ENCODE assay signal across 8 cellular contexts in the genomic region with DNA sequence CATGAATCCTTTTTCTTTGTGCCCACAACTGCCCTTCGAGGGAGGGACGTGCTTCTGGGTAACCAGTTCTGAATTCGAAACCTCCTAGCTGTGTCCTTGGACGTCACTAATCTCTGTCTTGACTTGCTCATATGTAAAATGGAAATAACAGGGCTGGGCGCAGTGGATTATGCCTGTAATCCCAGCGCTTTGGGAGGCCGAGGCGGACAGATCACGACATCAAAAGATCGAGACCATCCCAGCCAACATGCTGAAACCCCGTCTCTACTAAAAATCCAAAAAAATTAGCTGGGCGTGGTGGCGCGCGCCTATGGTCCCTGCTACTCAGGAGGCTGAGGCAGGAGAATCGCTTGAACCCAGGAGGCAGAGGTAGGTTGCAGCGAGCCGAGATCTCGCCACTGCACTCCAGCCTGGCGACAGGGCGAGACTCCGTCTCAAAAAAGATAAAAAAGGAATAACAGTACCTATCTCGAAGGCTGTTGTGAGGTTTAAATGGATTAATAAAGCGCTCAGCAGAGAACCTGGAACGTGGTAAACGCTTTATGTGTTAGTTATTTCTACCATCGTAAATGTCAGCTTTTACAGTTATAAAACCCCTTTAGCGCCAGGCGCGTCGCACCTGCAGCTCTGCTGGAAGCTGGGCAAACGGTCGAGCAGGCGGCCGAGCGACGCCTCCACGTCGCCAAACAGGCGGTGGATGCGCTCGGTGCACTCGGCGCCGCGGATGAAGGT. TPM values are rescaled to one million over a fixed set of nuclear protein-coding genes. Genes with fewer than 3 reads are reported as not detected.
DNase-seq lines count a peak whose midpoint lies in the region; ATAC-seq and TF ChIP-seq lines count a peak whose summit lies in the region.

No MANE protein-coding gene starts in this region.

- H3K4me2 ChIP-seq in Karpas-422 (ENCODE audit: low read depth, low read length, poor library complexity, severe bottlenecking) = peak overlapping the region; percentile 79

- intact Hi-C loops in natural killer cell (cut with micrococcal nuclease) = loop anchor here (1.0 to 5.0 kb wide), 3 partner anchors 27 to 86 kb away; partner anchors contain the start of genes CYB5B, TERF2 and VPS4A

- H3K27ac Mint-ChIP-seq in natural killer cell = peak overlapping the region; percentile 94 to 99

- H4K20me1 ChIP-seq in Karpas-422 (ENCODE audit: insufficient read depth, low read depth, low read length) = no peaks in the 10 kb centered on the region

- no peaks in the 10 kb centered on the region for H3K9me2 ChIP-seq in Karpas-422 (replicated peaks; ENCODE audit: insufficient read depth, low read length)

- CTCF ChIA-PET in AG04449 (lab: Yijun Ruan, JAX) = interaction anchor here (0.7 to 1.8 kb wide), 7 partner anchors 9 to 416 kb away, joined by 3 to 9 read pairs (median 4); partner anchors contain the start of genes NOB1 and PDF

- peak overlapping the region; percentile 100 for H3K4me3 Mint-ChIP-seq in natural killer cell

- H3K79me2 ChIP-seq in Karpas-422 (ENCODE audit: low read length) = peaks cover 70% of the 10 kb centered on the region

- peak overlapping the region; percentile 97 for H3K4me3 ChIP-seq in AG04449 (ENCODE audit: low read depth, low read length)
- peak overlapping the region; percentile 94 for H3K4me3 ChIP-seq in Karpas-422 (ENCODE audit: low read length)
- H3K4me3 ChIP-seq in duodenal mucosa (ENCODE audit: low read depth in 1 of 2, low read length in 2 of 2) = peak overlapping the region; percentile 95 to 98

- H3K27me3 Mint-ChIP-seq in natural killer cell (ENCODE audit: low read depth in 2 of 2) = no peaks in the 10 kb centered on the region

- peak overlapping the region; percentile 46; the same call in 1 of the 2 replicates for H2AFZ ChIP-seq in Karpas-422 (ENCODE audit: low read length)

- H3K27ac ChIP-seq in Karpas-422 (ENCODE audit: low read length) (peak overlapping the region; percentile 48), duodenal mucosa (ENCODE audit: low read depth, low read length) (peak overlapping the region; percentile 84)

- H3K9ac ChIP-seq in Karpas-422 (ENCODE audit: low read length) (peak overlapping the region; percentile 91), duodenal mucosa (ENCODE audit: low read depth in 1 of 2, low read length in 2 of 2) (peak overlapping the region; percentile 76 to 86)

- H3K9me3 Mint-ChIP-seq in natural killer cell = no peaks in the 10 kb centered on the region

- H3K4me1 Mint-ChIP-seq in natural killer cell = peaks cover 36 to 38% of the 10 kb centered on the region in 2 donors

- TF ChIP-seq CTCF in AG04449 (IDR thresholded peaks at IDR 0.05; ENCODE audit: insufficient read depth, low read length, missing control alignments) (no peak), natural killer cell (IDR thresholded peaks at IDR 0.05) (no peak)

- ATAC-seq in natural killer cell = no peak

- POLR2A ChIA-PET in AG04449 (lab: Yijun Ruan, JAX) = interaction anchor here (0.7 to 1.5 kb wide), 3 partner anchors 9 to 822 kb away, joined by 3 read pairs; partner anchors contain the start of gene SNTB2

- H3K36me3 ChIP-seq in Karpas-422 (ENCODE audit: insufficient read depth, low read length) (peaks cover 40% of the 10 kb centered on the region), duodenal mucosa (ENCODE audit: control insufficient read depth in 1 of 2, insufficient read depth in 2 of 2, low read length in 2 of 2) (peaks cover 36 to 53% of the 10 kb centered on the region in 2 donors)

- no peaks in the 10 kb centered on the region for H3K9me3 ChIP-seq in Karpas-422 (ENCODE audit: low read length)
- no peaks in the 10 kb centered on the region for H3K9me3 ChIP-seq in duodenal mucosa (ENCODE audit: control insufficient read depth in 1 of 2, low read length in 2 of 2)

- DNase-seq in AG04449 (ENCODE audit: low read depth, low spot score) = no peak
- no peak for DNase-seq in Karpas-422
- DNase-seq in natural killer cell = no peak
- no peak for DNase-seq in DMS 273 (lab: John Stamatoyannopoulos, UW; ENCODE audit: unreplicated experiment)
- DNase-seq in DMS79 treated with DMSO at 0.1 percent for 48 hours (lab: John Stamatoyannopoulos, UW) = no peak
- DNase-seq in AML-193 (lab: John Stamatoyannopoulos, UW) = no peak
- no peak for DNase-seq in NCI-H1436 treated with DMSO at 0.1 percent for 48 hours (lab: John Stamatoyannopoulos, UW)

- H3K4me1 ChIP-seq in Karpas-422 (ENCODE audit: low read length) = peaks cover 26% of the 10 kb centered on the region
- H3K4me1 ChIP-seq in duodenal mucosa (ENCODE audit: control insufficient read depth in 1 of 2, insufficient read depth in 2 of 2, low read length in 2 of 2) = peaks cover 21 to 23% of the 10 kb centered on the region in 2 donors

- H3K36me3 Mint-ChIP-seq in natural killer cell = peaks cover 9% of the 10 kb centered on the region

- H3K27me3 ChIP-seq in Karpas-422 (ENCODE audit: low read length) = no peaks in the 10 kb centered on the region
- no peaks in the 10 kb centered on the region for H3K27me3 ChIP-seq in duodenal mucosa (ENCODE audit: control insufficient read depth in 1 of 2, insufficient read depth in 2 of 2, low read length in 2 of 2)

RNA-seq across cellular contexts. Expression of gene COG8, which starts 0.6 kb away (rescaled TPM):
- 43.6 and 49.2 TPM in 2 replicates for total RNA-seq in Karpas-422 (2014; rRNA removed; shearing (Covaris generic); ENCODE audit: low replicate concordance)
- total RNA-seq in natural killer cell = 10 to 100 TPM; 26.3 to 34.6 (median 29.0) TPM

RNA-seq across cellular contexts. Expression of gene NIP7, which starts 0.8 kb away (rescaled TPM):
- total RNA-seq in Karpas-422 (2014; rRNA removed; shearing (Covaris generic); ENCODE audit: low replicate concordance) = 21.8 and 24.4 TPM in 2 replicates
- total RNA-seq in natural killer cell = 10 to 100 TPM; 33.7 to 41.8 (median 37.7) TPM

RNA-seq across cellular contexts. Expression of gene PDF, which starts 8.3 kb away (rescaled TPM):
- total RNA-seq in Karpas-422 (2014; rRNA removed; shearing (Covaris generic); ENCODE audit: low replicate concordance) = 13.5 and 53.9 TPM in 2 replicates
- total RNA-seq in natural killer cell = 1 to 10 TPM; 3.0 to 5.7 (median 4.6) TPM

RNA-seq across cellular contexts. Expression of gene TMED6, which starts 12.9 kb away (rescaled TPM):
- 1.8 TPM in 1 of 2 replicates, not detected in the other for total RNA-seq in Karpas-422 (2014; rRNA removed; shearing (Covaris generic); ENCODE audit: low replicate concordance)
- total RNA-seq in natural killer cell = 1 to 10 TPM; 1.4 to 1.8 (median 1.6) TPM

RNA-seq across cellular contexts. Expression of gene VPS4A, which starts 27.6 kb away (rescaled TPM):
- 18.3 and 32.2 TPM in 2 replicates for total RNA-seq in Karpas-422 (2014; rRNA removed; shearing (Covaris generic); ENCODE audit: low replicate concordance)
- 10 to 100 TPM; 60.5 to 71.5 (median 62.5) TPM for total RNA-seq in natural killer cell
